Comparison of ENCODE assay signal across 22 cellular contexts in genomic region chr12:39930066-39930465, GRCh38.
"Had no signal": no experiment of that assay in that cellular context is flagged by ENCODE, and none has a peak within 500 bp of the region (broad histone marks: within the 10 kb centered on the region; RNA-seq: fewer than 3 reads in every experiment).

No MANE protein-coding gene starts in this region.

- H3K9me3 ChIP-seq: SK-N-SH had no signal

- H3K4me2 ChIP-seq: SK-N-SH had no signal

- H3K4me3 Mint-ChIP-seq: T-cell had no signal

- H3K27ac Mint-ChIP-seq: T-cell had no signal

- ATAC-seq: Panc1, PC-3, T-cell had no signal

- H3K9me3 Mint-ChIP-seq: T-cell had no signal

- H3K9ac ChIP-seq: SK-N-SH had no signal

- H3K27me3 Mint-ChIP-seq: T-cell had no signal

- H3K27ac ChIP-seq: RWPE1 had no signal

- H3K4me1 Mint-ChIP-seq: T-cell had no signal

- DNase-seq: KBM-7, NCI-H1092, NCI-H1105 treated with DMSO at 0.1 percent for 48 hours, NCI-H1417 treated with DMSO at 0.1 percent for 48 hours, NCI-H146, NCI-H1694 treated with DMSO at 0.1 percent for 48 hours, NCI-H1930, NCI-H2081, NCI-H2107, NCI-H226, NCI-H446, NCI-H510A, NCI-H524 treated with DMSO at 0.1 percent for 48 hours, NCI-H69, NCI-H774, PC-3, SHP77, SK-N-SH, SW 1271, T-cell had no signal
